In the genomic region with DNA sequence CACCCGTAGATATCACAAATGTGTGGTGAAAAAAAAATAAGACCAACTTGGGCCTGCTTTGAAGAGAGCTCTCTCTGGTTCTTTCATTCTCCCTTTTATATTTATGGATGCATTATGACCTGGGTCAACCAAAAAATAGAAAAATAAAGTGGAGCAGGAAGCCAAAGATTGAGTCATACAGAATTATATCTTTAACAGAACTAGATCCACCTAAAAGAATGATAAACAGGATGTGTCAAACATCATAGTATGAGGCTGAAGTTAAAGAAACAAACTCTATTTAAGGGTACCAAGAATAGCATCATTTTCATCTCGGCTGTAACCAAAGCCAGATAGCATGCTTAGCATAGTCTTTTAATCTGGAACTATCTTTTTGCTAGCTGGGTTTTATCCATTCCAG, we compare ENCODE assay signal across 13 cellular contexts. TPM values are rescaled to one million over a fixed set of nuclear protein-coding genes. Genes with fewer than 3 reads are reported as not detected.
DNase-seq lines count a peak whose midpoint lies in the region; ATAC-seq and TF ChIP-seq lines count a peak whose summit lies in the region.
"Had no signal": no experiment of that assay in that cellular context is flagged by ENCODE, and none has a peak within 500 bp of the region (broad histone marks: within the 10 kb centered on the region; RNA-seq: fewer than 3 reads in every experiment).

No MANE protein-coding gene starts in this region.

- H3K4me2 ChIP-seq in smooth muscle cell, result no peak overlapping the region

- TF ChIP-seq CTCF in HFFc6 (IDR thresholded peaks at IDR 0.05) (no peak), fibroblast of villous mesenchyme (IDR thresholded peaks at IDR 0.05; ENCODE audit: insufficient read depth, low read depth, low read length) (no peak), smooth muscle cell (IDR thresholded peaks at IDR 0.05; ENCODE audit: borderline replicate concordance, insufficient read depth, poor library complexity, severe bottlenecking) (no peak)

- peak; percentile 44 to 66 for ATAC-seq in activated CD4-positive, CD25-positive, alpha-beta regulatory T cell treated with anti-CD3 and anti-CD28 coated beads, Interleukin-2, amount 50 U/mL, for 24 hours
- no peak for ATAC-seq in activated naive CD8-positive, alpha-beta T cell treated with anti-CD3 and anti-CD28 coated beads, Interleukin-2, amount 50 U/mL, for 24 hours

- no peak overlapping the region for H2AFZ ChIP-seq in smooth muscle cell (ENCODE audit: low read depth)

- no peaks in the 10 kb centered on the region for H3K79me2 ChIP-seq in smooth muscle cell (ENCODE audit: low read depth)

- peak overlapping the region; percentile 58 for H3K4me3 Mint-ChIP-seq in HFFc6
- no peak overlapping the region for H3K4me3 Mint-ChIP-seq in activated naive CD8-positive, alpha-beta T cell treated with anti-CD3 and anti-CD28 coated beads, Interleukin-2, amount 50 U/mL, for 24 hours

- H3K9me3 Mint-ChIP-seq in HFFc6, result no peaks in the 10 kb centered on the region; the same call in 1 of the 2 replicates
- no peaks in the 10 kb centered on the region for H3K9me3 Mint-ChIP-seq in activated naive CD8-positive, alpha-beta T cell treated with anti-CD3 and anti-CD28 coated beads, Interleukin-2, amount 50 U/mL, for 24 hours

- DNase-seq in activated CD4-positive, CD25-positive, alpha-beta regulatory T cell (lab: John Stamatoyannopoulos, UW), result no peak
- peak; percentile 60 for DNase-seq in HFFc6
- DNase-seq in activated naive CD8-positive, alpha-beta T cell treated with anti-CD3 and anti-CD28 coated beads, Interleukin-2, amount 50 U/mL, for 24 hours, result no peak
- DNase-seq in fibroblast of villous mesenchyme (ENCODE audit: low read depth), result peak; percentile 68
- no peak for DNase-seq in NCI-H345 (lab: John Stamatoyannopoulos, UW)
- DNase-seq in smooth muscle cell (lab: John Stamatoyannopoulos, UW; ENCODE audit: unreplicated experiment), result no peak
- DNase-seq in NCI-H510A (lab: John Stamatoyannopoulos, UW), result no peak
- DNase-seq: DMS153, NCI-H1930, NCI-H82, ovary had no signal

- H3K4me1 ChIP-seq in smooth muscle cell (ENCODE audit: low read depth), result peaks cover 3% of the 10 kb centered on the region

- no peaks in the 10 kb centered on the region for H3F3A ChIP-seq in smooth muscle cell (ENCODE audit: low read depth)

- no peaks in the 10 kb centered on the region; the same call in 1 of the 2 replicates for H3K27me3 Mint-ChIP-seq in HFFc6 (ENCODE audit: insufficient read depth)
- H3K27me3 Mint-ChIP-seq in activated naive CD8-positive, alpha-beta T cell treated with anti-CD3 and anti-CD28 coated beads, Interleukin-2, amount 50 U/mL, for 24 hours, result no peaks in the 10 kb centered on the region

- H3K36me3 ChIP-seq in smooth muscle cell (ENCODE audit: low read depth), result no peaks in the 10 kb centered on the region
- H3K36me3 ChIP-seq: ovary had no signal

- WGBS in smooth muscle cell (ENCODE audit: low lambda C conversion rate), result 60% methylated on average over 2 of the region's 2 CpGs

- no peaks in the 10 kb centered on the region for H3K9me3 ChIP-seq in smooth muscle cell (replicated peaks; ENCODE audit: low read depth)
- H3K9me3 ChIP-seq: ovary had no signal

- peaks cover 63% of the 10 kb centered on the region for H3K4me1 Mint-ChIP-seq in HFFc6 (ENCODE audit: low read depth)
- peaks cover 45% of the 10 kb centered on the region for H3K4me1 Mint-ChIP-seq in activated naive CD8-positive, alpha-beta T cell treated with anti-CD3 and anti-CD28 coated beads, Interleukin-2, amount 50 U/mL, for 24 hours

- H3K27ac ChIP-seq in smooth muscle cell (ENCODE audit: low read depth), result no peak overlapping the region
- H3K27ac ChIP-seq: coronary artery, ovary had no signal

- H3K4me3 ChIP-seq in fibroblast of villous mesenchyme (ENCODE audit: low read depth, low read length) (no peak overlapping the region), smooth muscle cell (no peak overlapping the region)
- H3K4me3 ChIP-seq: coronary artery, ovary had no signal

- H3K27ac Mint-ChIP-seq in HFFc6, result peak overlapping the region; percentile 77
- H3K27ac Mint-ChIP-seq in activated naive CD8-positive, alpha-beta T cell treated with anti-CD3 and anti-CD28 coated beads, Interleukin-2, amount 50 U/mL, for 24 hours, result peak overlapping the region; percentile 4

- H4K20me1 ChIP-seq in smooth muscle cell (ENCODE audit: low read depth), result no peaks in the 10 kb centered on the region

- no peak overlapping the region for H3K9ac ChIP-seq in smooth muscle cell (ENCODE audit: low read depth)

- no peaks in the 10 kb centered on the region for H3K27me3 ChIP-seq in smooth muscle cell (ENCODE audit: low read depth)
- H3K27me3 ChIP-seq: ovary had no signal

- peaks cover 20% of the 10 kb centered on the region for H3K36me3 Mint-ChIP-seq in HFFc6 (ENCODE audit: low read depth)
- H3K36me3 Mint-ChIP-seq in activated naive CD8-positive, alpha-beta T cell treated with anti-CD3 and anti-CD28 coated beads, Interleukin-2, amount 50 U/mL, for 24 hours (ENCODE audit: low read depth), result no peaks in the 10 kb centered on the region

RNA-seq across cellular contexts. Expression of a gene that starts 28.8 kb away (rescaled TPM):
- total RNA-seq in HFFc6 (2021; fragmentation: NEBNext Ultra II Directional; extraction: Animal tissue kit (Norgen Biotek cat#: 25700)), result 10 to 100 TPM; 29.4 to 67.3 (median 62.6) TPM
- 63.5 and 84.2 TPM in 2 replicates for total RNA-seq in fibroblast of villous mesenchyme
- 9.4 and 15.4 TPM in 2 replicates for total RNA-seq in smooth muscle cell
- 7.4 and 9.5 TPM in 2 replicates for polyA plus RNA-seq in smooth muscle cell

Comparison
In these comparisons a context has a peak if more than half of its experiments do, and no peak if none do; other contexts are left out.
1. DNase-seq: peak in HFFc6 (single experiment) and fibroblast of villous mesenchyme (single experiment); none in activated CD4-positive, CD25-positive, alpha-beta regulatory T cell (0 of 4), activated naive CD8-positive, alpha-beta T cell treated with anti-CD3 and anti-CD28 coated beads, Interleukin-2, amount 50 U/mL, for 24 hours (single experiment), NCI-H345 (single experiment), smooth muscle cell (single experiment) and NCI-H510A (single experiment).